22 cellular contexts compared by ENCODE assay signal in genomic region chr1:29749546-29749945, GRCh38.
"Had no signal": no experiment of that assay in that cellular context is flagged by ENCODE, and none has a peak within 500 bp of the region (broad histone marks: within the 10 kb centered on the region; RNA-seq: fewer than 3 reads in every experiment).

No MANE protein-coding gene starts in this region.

- ATAC-seq: effector memory CD8-positive, alpha-beta T cell; gastroesophageal sphincter; left cardiac atrium; left ventricle myocardium superior; naive thymus-derived CD4-positive, alpha-beta T cell; stimulated activated effector memory CD8-positive, alpha-beta T cell treated with anti-CD3 and anti-CD28 coated beads, Interleukin-12 subunit alpha, Interleukin-12 subunit beta, amount 100 ng/mL, for 72 hours; stimulated activated naive CD8-positive, alpha-beta T cell treated with anti-CD3 and anti-CD28 coated beads, Interleukin-15, Interleukin-2, amounts not matched to agents 100 U/mL and 50 U/mL, for 24 hours had no signal

- H3K36me3 ChIP-seq: esophagus squamous epithelium, gastroesophageal sphincter, neutrophil, right atrium auricular region, tibial nerve had no signal

- H3K4me3 ChIP-seq: esophagus squamous epithelium, gastroesophageal sphincter, right atrium auricular region, testis, tibial nerve had no signal

- H3K9me3 Mint-ChIP-seq: effector memory CD8-positive, alpha-beta T cell; immature natural killer cell; nephron progenitor cell; stimulated activated effector memory CD8-positive, alpha-beta T cell treated with anti-CD3 and anti-CD28 coated beads, Interleukin-12 subunit alpha, Interleukin-12 subunit beta, amount 100 ng/mL, for 72 hours had no signal

- H3K4me1 Mint-ChIP-seq: immature natural killer cell; naive thymus-derived CD4-positive, alpha-beta T cell; nephron progenitor cell; stimulated activated effector memory CD8-positive, alpha-beta T cell treated with anti-CD3 and anti-CD28 coated beads, Interleukin-12 subunit alpha, Interleukin-12 subunit beta, amount 100 ng/mL, for 72 hours had no signal

- H3K9me3 ChIP-seq: esophagus squamous epithelium, gastroesophageal sphincter, neutrophil, right atrium auricular region, testis, tibial nerve had no signal

- H3K27ac ChIP-seq: esophagus squamous epithelium, gastroesophageal sphincter, neutrophil, right atrium auricular region, testis, tibial nerve had no signal

- H3K4me3 Mint-ChIP-seq: effector memory CD8-positive, alpha-beta T cell; immature natural killer cell; naive thymus-derived CD4-positive, alpha-beta T cell; nephron progenitor cell; stimulated activated effector memory CD8-positive, alpha-beta T cell treated with anti-CD3 and anti-CD28 coated beads, Interleukin-12 subunit alpha, Interleukin-12 subunit beta, amount 100 ng/mL, for 72 hours had no signal

- H3K4me1 ChIP-seq: esophagus squamous epithelium, gastroesophageal sphincter, right atrium auricular region, testis, tibial nerve had no signal

- H3K36me3 Mint-ChIP-seq: immature natural killer cell; naive thymus-derived CD4-positive, alpha-beta T cell; stimulated activated effector memory CD8-positive, alpha-beta T cell treated with anti-CD3 and anti-CD28 coated beads, Interleukin-12 subunit alpha, Interleukin-12 subunit beta, amount 100 ng/mL, for 72 hours had no signal

- H3K27me3 ChIP-seq: right atrium auricular region, testis, tibial nerve had no signal

- DNase-seq: central memory CD4-positive, alpha-beta T cell; effector memory CD8-positive, alpha-beta T cell; esophagus squamous epithelium; foreskin fibroblast; glutamatergic neuron; immature natural killer cell; left cardiac atrium; left ventricle myocardium superior; mesendoderm; naive thymus-derived CD4-positive, alpha-beta T cell; nephron progenitor cell; small intestine; stimulated activated CD4-positive, alpha-beta T cell treated with anti-CD3 and anti-CD28 coated beads, Interleukin-12 subunit alpha, Interleukin-12 subunit beta, amount 100 ng/mL, for 4 hours; stimulated activated CD4-positive, alpha-beta T cell treated with anti-CD3 and anti-CD28 coated beads, Interleukin-2, amount 100 ng/mL, for 48 hours; stimulated activated CD8-positive, alpha-beta memory T cell treated with anti-CD3 and anti-CD28 coated beads, Interleukin-4, amount 100 ng/mL, for 48 hours; stimulated activated naive CD8-positive, alpha-beta T cell treated with anti-CD3 and anti-CD28 coated beads, Interleukin-15, Interleukin-2, amounts not matched to agents 100 U/mL and 50 U/mL, for 24 hours; testis had no signal

- H3K27ac Mint-ChIP-seq: effector memory CD8-positive, alpha-beta T cell; immature natural killer cell; naive thymus-derived CD4-positive, alpha-beta T cell; nephron progenitor cell; stimulated activated effector memory CD8-positive, alpha-beta T cell treated with anti-CD3 and anti-CD28 coated beads, Interleukin-12 subunit alpha, Interleukin-12 subunit beta, amount 100 ng/mL, for 72 hours had no signal
